31 cellular contexts compared by ENCODE assay signal in the genomic region with DNA sequence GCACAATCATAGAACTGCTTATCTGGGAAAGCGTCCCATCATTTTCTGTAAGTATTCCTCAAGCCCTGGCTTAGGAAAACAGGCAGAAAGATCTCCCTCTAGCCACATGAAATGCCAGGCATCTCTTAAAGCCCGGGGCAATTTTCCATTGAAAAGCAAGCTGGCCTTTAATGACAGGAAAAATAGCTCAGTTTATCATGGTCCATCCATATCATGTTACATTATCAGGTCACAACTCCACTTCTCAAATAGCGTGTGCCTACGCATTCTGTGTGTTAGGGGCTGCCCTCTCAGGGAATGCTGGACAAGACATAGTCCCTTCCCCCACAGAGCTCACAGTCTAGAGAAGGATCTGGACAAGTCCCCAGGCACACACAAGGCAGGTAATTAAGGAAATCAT.
DNase-seq lines count a peak whose midpoint lies in the region; ATAC-seq and TF ChIP-seq lines count a peak whose summit lies in the region.
"Had no signal": no experiment of that assay in that cellular context is flagged by ENCODE, and none has a peak within 500 bp of the region (broad histone marks: within the 10 kb centered on the region; RNA-seq: fewer than 3 reads in every experiment).

No MANE protein-coding gene starts in this region.

- no peak overlapping the region for H2BK120ac ChIP-seq in mesenchymal stem cell (ENCODE audit: low read depth, low read length)

- peak overlapping the region in 1 of 2 experiments; percentile 95 for H3K18ac ChIP-seq in mesenchymal stem cell (ENCODE audit: low read depth in 1 of 2, low read length in 2 of 2)

- H3K4me1 ChIP-seq in mesenchymal stem cell (ENCODE audit: control insufficient read depth, insufficient read depth, low read depth, low read length): peaks cover 2% of the 10 kb centered on the region
- H3K4me1 ChIP-seq: adrenal gland, right lobe of liver, suprapubic skin had no signal

- no peak overlapping the region for H2AK5ac ChIP-seq in mesenchymal stem cell (ENCODE audit: low read length, severe bottlenecking)

- peak overlapping the region; percentile 75 to 98 for H2BK12ac ChIP-seq in mesenchymal stem cell (ENCODE audit: low read length in 2 of 2)

- peak overlapping the region; percentile 60 for H4K91ac ChIP-seq in mesenchymal stem cell (ENCODE audit: low read length)

- DNase-seq in ELR (ENCODE audit: low read depth) (peak; percentile 90), NCI-H226 (peak; percentile 75), dedifferentiated amniotic fluid mesenchymal stem cell (ENCODE audit: extremely low spot score) (peak; percentile 39), mesenchymal stem cell (peak; percentile 48), NCI-H345 treated with DMSO at 0.1 percent for 48 hours (lab: John Stamatoyannopoulos, UW; ENCODE audit: unreplicated experiment) (no peak), Calu3 (no peak)
- no peak for DNase-seq in activated T-cell treated with anti-CD3 and anti-CD28 coated beads, Interleukin-2, amount 50 U/mL, for 1 hour
- DNase-seq: activated CD4-positive, alpha-beta T cell treated with anti-CD3 and anti-CD28 coated beads, Interleukin-2, amount 10 ng/mL, durations not matched to agents 7 days and 5 days; activated gamma-delta T cell treated with Interleukin-2 at 50 U/mL for 16 hours; activated T-cell treated with anti-CD3 and anti-CD28 coated beads, Interleukin-2, amount 50 U/mL, for 4 hours; adrenal gland; effector CD8-positive, alpha-beta T cell; hypothalamus; immature natural killer cell; left lung; midbrain; MM.1S; naive thymus-derived CD4-positive, alpha-beta T cell; NCI-H2029 treated with DMSO at 0.1 percent for 48 hours; NCI-H774; right lobe of liver; SK-N-SH; stimulated activated CD4-positive, alpha-beta T cell treated with anti-CD3 and anti-CD28 coated beads, Interleukin-4, amount 100 ng/mL, for 4 hours; stimulated activated naive B cell treated with anti-CD40 and anti-IgM and Interleukin-4, amounts not matched to agents 10 μg/mL and 1 μg/mL and 100 μg/mL, for 72 hours had no signal

- peaks cover 9% of the 10 kb centered on the region for H3K9me3 ChIP-seq in mesenchymal stem cell (ENCODE audit: control insufficient read depth, low read length)
- H3K9me3 ChIP-seq: adrenal gland, right lobe of liver, SK-N-SH had no signal

- H3K4ac ChIP-seq in mesenchymal stem cell (ENCODE audit: low read depth in 1 of 2, low read length in 2 of 2): peak overlapping the region; percentile 46 to 85

- H3K4me3 ChIP-seq in mesenchymal stem cell (ENCODE audit: insufficient read depth in 1 of 2, low read depth in 1 of 2, low read length in 2 of 2): no peak overlapping the region
- H3K4me3 ChIP-seq: adrenal gland, K562, left lung, right lobe of liver, suprapubic skin had no signal

- peaks cover 0 to 61% of the 10 kb centered on the region in 2 experiments for H3K27me3 ChIP-seq in mesenchymal stem cell (ENCODE audit: control insufficient read depth in 1 of 2, insufficient read depth in 1 of 2, low read length in 2 of 2)
- H3K27me3 ChIP-seq: right lobe of liver had no signal

- H3K27me3 Mint-ChIP-seq in Calu3 (ENCODE audit: unreplicated experiment): peaks cover 100% of the 10 kb centered on the region

- no peak overlapping the region for H3K4me3 Mint-ChIP-seq in Calu3 (ENCODE audit: low read depth, unreplicated experiment)
- H3K4me3 Mint-ChIP-seq: activated CD4-positive, alpha-beta T cell treated with anti-CD3 and anti-CD28 coated beads, Interleukin-2, amount 10 ng/mL, durations not matched to agents 7 days and 5 days; activated T-cell treated with anti-CD3 and anti-CD28 coated beads, Interleukin-2, amount 50 U/mL, for 4 hours; CD14-positive monocyte; immature natural killer cell; naive thymus-derived CD4-positive, alpha-beta T cell; stimulated activated naive B cell treated with anti-CD40 and anti-IgM and Interleukin-4, amounts not matched to agents 10 μg/mL and 1 μg/mL and 100 μg/mL, for 72 hours had no signal

- peak overlapping the region in 1 of 2 experiments; percentile 96 for H3K23ac ChIP-seq in mesenchymal stem cell (ENCODE audit: low read length in 2 of 2)

- H3K36me3 ChIP-seq in mesenchymal stem cell (ENCODE audit: control insufficient read depth in 1 of 2, insufficient read depth in 2 of 2, low read depth in 1 of 2, low read length in 2 of 2): no peaks in the 10 kb centered on the region
- H3K36me3 ChIP-seq: adrenal gland, left lung, right lobe of liver, suprapubic skin had no signal

- no peak for TF ChIP-seq CTCF in Calu3 (IDR thresholded peaks at IDR 0.05; ENCODE audit: unreplicated experiment)

- H3K9me3 Mint-ChIP-seq in Calu3 (ENCODE audit: low read depth, unreplicated experiment): no peaks in the 10 kb centered on the region

- H3K14ac ChIP-seq in mesenchymal stem cell (ENCODE audit: low read length in 2 of 2): peak overlapping the region in 1 of 2 experiments; percentile 93

- H2BK15ac ChIP-seq in mesenchymal stem cell (ENCODE audit: low read depth, poor library complexity, severe bottlenecking): no peak overlapping the region

- 89% methylated on average over 4 of the region's 4 CpGs for WGBS in mesenchymal stem cell

- no peaks in the 10 kb centered on the region for H3K36me3 Mint-ChIP-seq in Calu3 (ENCODE audit: insufficient read depth, unreplicated experiment)
- H3K36me3 Mint-ChIP-seq: CD14-positive monocyte, immature natural killer cell had no signal

- H4K8ac ChIP-seq in mesenchymal stem cell (ENCODE audit: low read length): peak overlapping the region; percentile 40

- CTCF ChIA-PET in Calu3 (lab: Charles Lee): no interaction called here

- no TSS peak for BruUV-seq in Calu3 (replicated peaks; lab: Mats Ljungman, UMichigan)

- no peak overlapping the region for H3K27ac ChIP-seq in mesenchymal stem cell (ENCODE audit: low read length, poor library complexity, severe bottlenecking)
- H3K27ac ChIP-seq: adrenal gland, epithelial cell of prostate, left lung, right lobe of liver, suprapubic skin, VCaP had no signal

- no peak overlapping the region for H3K4me2 ChIP-seq in mesenchymal stem cell (ENCODE audit: low read length, poor library complexity, severe bottlenecking)
- H3K4me2 ChIP-seq: SK-N-SH had no signal

- intact Hi-C loops in Calu3 (cut with micrococcal nuclease; ENCODE audit: unreplicated experiment): no loop called here

- H2AFZ ChIP-seq in mesenchymal stem cell (ENCODE audit: low read depth, low read length): peak overlapping the region; percentile 6

- no peak overlapping the region for H3K27ac Mint-ChIP-seq in Calu3 (ENCODE audit: unreplicated experiment)
- H3K27ac Mint-ChIP-seq: activated CD4-positive, alpha-beta T cell treated with anti-CD3 and anti-CD28 coated beads, Interleukin-2, amount 10 ng/mL, durations not matched to agents 7 days and 5 days; CD14-positive monocyte; immature natural killer cell; naive thymus-derived CD4-positive, alpha-beta T cell; progenitor cell of endocrine pancreas; stimulated activated naive B cell treated with anti-CD40 and anti-IgM and Interleukin-4, amounts not matched to agents 10 μg/mL and 1 μg/mL and 100 μg/mL, for 72 hours had no signal

- H3K4me1 Mint-ChIP-seq in Calu3 (ENCODE audit: low read depth, unreplicated experiment): no peaks in the 10 kb centered on the region
- H3K4me1 Mint-ChIP-seq: activated CD4-positive, alpha-beta T cell treated with anti-CD3 and anti-CD28 coated beads, Interleukin-2, amount 10 ng/mL, durations not matched to agents 7 days and 5 days; CD14-positive monocyte; immature natural killer cell; stimulated activated naive B cell treated with anti-CD40 and anti-IgM and Interleukin-4, amounts not matched to agents 10 μg/mL and 1 μg/mL and 100 μg/mL, for 72 hours had no signal

- H3K79me1 ChIP-seq in mesenchymal stem cell (replicated peaks; ENCODE audit: low read length, poor library complexity, severe bottlenecking): no peaks in the 10 kb centered on the region

- no peak overlapping the region for H2BK5ac ChIP-seq in mesenchymal stem cell (ENCODE audit: low read depth, low read length, poor library complexity, severe bottlenecking)

- no peak overlapping the region for H3K9ac ChIP-seq in mesenchymal stem cell (ENCODE audit: low read length)
- H3K9ac ChIP-seq: SK-N-SH had no signal

- ATAC-seq in HG02938 (IDR thresholded peaks at IDR 0.05; ENCODE audit: unreplicated experiment): no peak
- ATAC-seq: activated T-cell treated with anti-CD3 and anti-CD28 coated beads, Interleukin-2, amount 50 U/mL, for 4 hours; K562; left lung; naive thymus-derived CD4-positive, alpha-beta T cell; right lobe of liver; stimulated activated naive B cell treated with anti-CD40 and anti-IgM and Interleukin-4, amounts not matched to agents 10 μg/mL and 1 μg/mL and 100 μg/mL, for 72 hours had no signal

Comparison
In these comparisons a context has a peak if more than half of its experiments do, and no peak if none do; other contexts are left out.
1. DNase-seq: peak in ELR (single experiment), NCI-H226 (single experiment), dedifferentiated amniotic fluid mesenchymal stem cell (single experiment) and mesenchymal stem cell (single experiment); none in activated T-cell treated with anti-CD3 and anti-CD28 coated beads, Interleukin-2, amount 50 U/mL, for 1 hour (single experiment), NCI-H345 treated with DMSO at 0.1 percent for 48 hours (single experiment) and Calu3 (single experiment).